19 cellular contexts compared by ENCODE assay signal in the genomic region with DNA sequence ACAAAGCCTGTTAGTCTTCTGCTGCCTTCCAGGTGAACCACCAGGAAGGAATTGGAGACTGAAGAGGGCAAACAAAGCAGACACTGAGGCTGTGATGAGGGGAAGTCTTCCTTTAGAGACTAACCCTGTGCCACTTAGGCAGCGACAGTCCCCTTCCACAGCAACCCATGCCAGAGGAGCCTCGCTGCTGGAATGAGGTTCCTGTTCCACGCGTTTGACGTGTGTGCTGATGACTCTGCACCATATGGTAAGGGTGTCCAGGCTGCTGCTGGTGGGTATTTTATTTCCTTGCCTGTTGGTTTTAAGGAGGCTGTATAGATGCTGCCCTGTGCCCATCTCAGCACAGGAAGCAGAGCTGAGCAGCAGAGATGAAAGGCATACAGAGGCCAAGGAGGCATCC.
"Had no signal": no experiment of that assay in that cellular context is flagged by ENCODE, and none has a peak within 500 bp of the region (broad histone marks: within the 10 kb centered on the region; RNA-seq: fewer than 3 reads in every experiment).

No MANE protein-coding gene starts in this region.

- H3K27me3 Mint-ChIP-seq: IgD-negative memory B cell had no signal

- H3K27me3 ChIP-seq: cardiac muscle cell had no signal

- H3K4me3 Mint-ChIP-seq: activated CD8-positive, alpha-beta T cell treated with anti-CD3 and anti-CD28 coated beads, Interleukin-2, amount 10 ng/mL, durations not matched to agents 7 days and 5 days; activated naive CD4-positive, alpha-beta T cell treated with anti-CD3 and anti-CD28 coated beads, Interleukin-2, amount 50 U/mL, for 24 hours; brain; IgD-negative memory B cell; T-helper 1 cell treated with Interleukin-12 subunit alpha and Interleukin-12 subunit beta and Interleukin-4 antibody, amounts not matched to agents 30 μg/mL and 1 μg/mL, for 36 hours had no signal

- H3K4me3 ChIP-seq: cardiac muscle cell, PC-9 had no signal

- H3K9me3 Mint-ChIP-seq: activated naive CD4-positive, alpha-beta T cell treated with anti-CD3 and anti-CD28 coated beads, Interleukin-2, amount 50 U/mL, for 24 hours; IgD-negative memory B cell; T-helper 1 cell treated with Interleukin-12 subunit alpha and Interleukin-12 subunit beta and Interleukin-4 antibody, amounts not matched to agents 30 μg/mL and 1 μg/mL, for 36 hours had no signal

- H3K27ac ChIP-seq: cardiac muscle cell, PC-9 had no signal

- H3K36me3 ChIP-seq: cardiac muscle cell had no signal

- H3K36me3 Mint-ChIP-seq: activated naive CD4-positive, alpha-beta T cell treated with anti-CD3 and anti-CD28 coated beads, Interleukin-2, amount 50 U/mL, for 24 hours; brain; IgD-negative memory B cell had no signal

- H3K4me1 Mint-ChIP-seq: activated naive CD4-positive, alpha-beta T cell treated with anti-CD3 and anti-CD28 coated beads, Interleukin-2, amount 50 U/mL, for 24 hours; IgD-negative memory B cell had no signal

- H3K27ac Mint-ChIP-seq: activated CD8-positive, alpha-beta T cell treated with anti-CD3 and anti-CD28 coated beads, Interleukin-2, amount 10 ng/mL, durations not matched to agents 7 days and 5 days; activated naive CD4-positive, alpha-beta T cell treated with anti-CD3 and anti-CD28 coated beads, Interleukin-2, amount 50 U/mL, for 24 hours; brain; IgD-negative memory B cell; T-helper 1 cell treated with Interleukin-12 subunit alpha and Interleukin-12 subunit beta and Interleukin-4 antibody, amounts not matched to agents 30 μg/mL and 1 μg/mL, for 36 hours had no signal

- DNase-seq: activated CD4-positive, alpha-beta T cell treated with anti-CD3 and anti-CD28 coated beads for 4 hours; activated CD4-positive, alpha-beta T cell treated with anti-CD3 and anti-CD28 coated beads, Interleukin-2, amount 50 U/mL, for 4 hours; activated CD8-positive, alpha-beta memory T cell treated with anti-CD3 and anti-CD28 coated beads, Interleukin-2, amount 50 U/mL, for 48 hours; activated CD8-positive, alpha-beta T cell treated with anti-CD3 and anti-CD28 coated beads, Interleukin-2, amount 10 ng/mL, durations not matched to agents 7 days and 5 days; activated T-cell treated with anti-CD3 and anti-CD28 coated beads, Interleukin-2, amount 50 U/mL, for 1 hour; KG1; NCI-H1105; NCI-H1436 treated with DMSO at 0.1 percent for 48 hours; NCI-H187; NCI-H446; NCI-H748 treated with DMSO at 0.1 percent for 48 hours; PC-9; SHP77 treated with DMSO at 0.1 percent for 48 hours had no signal

- FAIRE-seq: astrocyte had no signal
